In the genomic region with DNA sequence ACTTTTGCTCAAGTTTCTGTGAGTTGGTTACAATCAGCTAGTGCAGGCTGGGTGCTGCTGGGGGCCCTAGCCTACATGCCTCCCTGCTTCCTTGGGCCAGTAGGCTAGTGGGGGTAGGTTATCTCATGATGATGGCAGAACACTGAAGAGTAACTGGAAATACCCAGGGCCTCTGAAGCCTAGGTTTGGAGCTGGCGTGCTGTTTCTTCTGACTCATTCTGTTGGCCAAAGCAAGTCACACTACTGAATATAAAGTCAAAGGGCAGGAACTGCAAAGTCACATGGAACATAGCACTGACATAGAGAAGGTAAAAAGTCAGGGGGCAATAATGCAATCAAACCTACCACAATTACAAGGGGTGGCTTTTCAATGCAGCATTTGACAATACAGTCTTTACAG, we compare ENCODE assay signal across 13 cellular contexts. TPM values are rescaled to one million over a fixed set of nuclear protein-coding genes. Genes with fewer than 3 reads are reported as not detected.
A peak's percentile ranks its signal among the peaks of the same experiment; 100 is the strongest.
DNase-seq lines count a peak whose midpoint lies in the region; ATAC-seq and TF ChIP-seq lines count a peak whose summit lies in the region.
"Had no signal": no experiment of that assay in that cellular context is flagged by ENCODE, and none has a peak within 500 bp of the region (broad histone marks: within the 10 kb centered on the region; RNA-seq: fewer than 3 reads in every experiment).

No MANE protein-coding gene starts in this region.

- no peaks in the 10 kb centered on the region for H3K36me3 ChIP-seq in mucosa of descending colon (ENCODE audit: low read depth)

- DNase-seq in activated CD4-positive, CD25-positive, alpha-beta regulatory T cell treated with anti-CD3 and anti-CD28 coated beads, Interleukin-2, amount 50 U/mL, for 72 hours: no peak
- no peak for DNase-seq in activated T-helper 2 cell treated with anti-CD3 and anti-CD28 coated beads, Interferon-gamma antibody, Interleukin-2, Interleukin-4, amounts not matched to agents 10 μg/mL and 5 μg/mL and 100 μg/mL, durations not matched to agents 14 hours and 24 hours and 36 hours (ENCODE audit: low spot score)
- DNase-seq in stimulated activated CD4-positive, alpha-beta T cell treated with anti-CD3 and anti-CD28 coated beads, Interleukin-2, amount 100 ng/mL, for 24 hours: peak; percentile 24 to 40
- DNase-seq in MCF 10A (ENCODE audit: unreplicated experiment) (no peak), mucosa of descending colon (no peak), NCI-H226 (no peak)
- DNase-seq: dorsolateral prefrontal cortex; GOT3; NCI-H1436; NK-92 treated with Interleukin-12 subunit alpha and Interleukin-12 subunit beta, amount 100 ng/mL, for 24 hours had no signal

- POLR2A ChIA-PET in MCF 10A (lab: Yijun Ruan, JAX): no interaction called here

- peaks cover 93% of the 10 kb centered on the region for H3K36me3 Mint-ChIP-seq in activated T-helper 2 cell treated with anti-CD3 and anti-CD28 coated beads, Interferon-gamma antibody, Interleukin-2, Interleukin-4, amounts not matched to agents 10 μg/mL and 5 μg/mL and 100 μg/mL, durations not matched to agents 14 hours and 24 hours and 36 hours (ENCODE audit: low read depth)
- no peaks in the 10 kb centered on the region for H3K36me3 Mint-ChIP-seq in MCF 10A (ENCODE audit: insufficient read depth, unreplicated experiment)

- CTCF ChIA-PET in MCF 10A (lab: Yijun Ruan, JAX): interaction anchor here (1.7 kb wide), 1 partner anchor 118 kb away, joined by 3 read pairs; no protein-coding TSS in a partner anchor

- no TSS peak for BruUV-seq in MCF 10A (replicated peaks; lab: Mats Ljungman, UMichigan)

- H3K9me3 Mint-ChIP-seq in activated T-helper 2 cell treated with anti-CD3 and anti-CD28 coated beads, Interferon-gamma antibody, Interleukin-2, Interleukin-4, amounts not matched to agents 10 μg/mL and 5 μg/mL and 100 μg/mL, durations not matched to agents 14 hours and 24 hours and 36 hours: no peaks in the 10 kb centered on the region
- no peaks in the 10 kb centered on the region for H3K9me3 Mint-ChIP-seq in MCF 10A (ENCODE audit: unreplicated experiment)

- H3K4me3 ChIP-seq in mucosa of descending colon: no peak overlapping the region
- H3K4me3 ChIP-seq: dorsolateral prefrontal cortex, hepatocyte had no signal

- peak overlapping the region; percentile 23 for H3K4me3 Mint-ChIP-seq in activated T-helper 2 cell treated with anti-CD3 and anti-CD28 coated beads, Interferon-gamma antibody, Interleukin-2, Interleukin-4, amounts not matched to agents 10 μg/mL and 5 μg/mL and 100 μg/mL, durations not matched to agents 14 hours and 24 hours and 36 hours (ENCODE audit: low read depth)
- H3K4me3 Mint-ChIP-seq in MCF 10A (ENCODE audit: unreplicated experiment): no peak overlapping the region

- no peaks in the 10 kb centered on the region for H3K4me1 ChIP-seq in mucosa of descending colon (ENCODE audit: low read depth)

- H3K27ac Mint-ChIP-seq in activated T-helper 2 cell treated with anti-CD3 and anti-CD28 coated beads, Interferon-gamma antibody, Interleukin-2, Interleukin-4, amounts not matched to agents 10 μg/mL and 5 μg/mL and 100 μg/mL, durations not matched to agents 14 hours and 24 hours and 36 hours: peak overlapping the region; percentile 82
- no peak overlapping the region for H3K27ac Mint-ChIP-seq in MCF 10A (ENCODE audit: low read depth, unreplicated experiment)

- H3K4me1 Mint-ChIP-seq in activated T-helper 2 cell treated with anti-CD3 and anti-CD28 coated beads, Interferon-gamma antibody, Interleukin-2, Interleukin-4, amounts not matched to agents 10 μg/mL and 5 μg/mL and 100 μg/mL, durations not matched to agents 14 hours and 24 hours and 36 hours (ENCODE audit: low read depth): peaks cover 86% of the 10 kb centered on the region
- H3K4me1 Mint-ChIP-seq in MCF 10A (ENCODE audit: insufficient read depth, unreplicated experiment): peaks cover 21% of the 10 kb centered on the region

- H3K27me3 Mint-ChIP-seq in activated T-helper 2 cell treated with anti-CD3 and anti-CD28 coated beads, Interferon-gamma antibody, Interleukin-2, Interleukin-4, amounts not matched to agents 10 μg/mL and 5 μg/mL and 100 μg/mL, durations not matched to agents 14 hours and 24 hours and 36 hours (ENCODE audit: low read depth): no peaks in the 10 kb centered on the region
- no peaks in the 10 kb centered on the region for H3K27me3 Mint-ChIP-seq in MCF 10A (ENCODE audit: insufficient read depth, unreplicated experiment)

- ATAC-seq in activated CD4-positive, CD25-positive, alpha-beta regulatory T cell treated with anti-CD3 and anti-CD28 coated beads, Interleukin-2, amount 50 U/mL, for 24 hours: peak; percentile 88 to 96
- ATAC-seq in HG02798 (IDR thresholded peaks at IDR 0.05; ENCODE audit: poor library complexity, unreplicated experiment) (peak; percentile 76), mucosa of descending colon (no peak)

- TF ChIP-seq CTCF in MCF 10A (IDR thresholded peaks at IDR 0.05; ENCODE audit: unreplicated experiment): no peak
- no peak for TF ChIP-seq CTCF in mucosa of descending colon (IDR thresholded peaks at IDR 0.05)

- intact Hi-C loops in activated T-helper 2 cell treated with anti-CD3 and anti-CD28 coated beads, Interferon-gamma antibody, Interleukin-2, Interleukin-4, amounts not matched to agents 10 μg/mL and 5 μg/mL and 100 μg/mL, durations not matched to agents 14 hours and 24 hours and 36 hours (cut with micrococcal nuclease): loop anchor here (1.0 to 10.0 kb wide), 4 partner anchors 8 to 1095 kb away; no protein-coding TSS in a partner anchor
- intact Hi-C loops in MCF 10A (cut with micrococcal nuclease) (no loop called here), mucosa of descending colon (cut with DNase I, micrococcal nuclease) (no loop called here)

- H3K9me3 ChIP-seq in mucosa of descending colon: no peaks in the 10 kb centered on the region

RNA-seq across cellular contexts. Expression of gene RASGRP1, which starts 34.5 kb away (rescaled TPM):
- 108 and 113 TPM in 2 replicates for total RNA-seq in activated T-helper 2 cell treated with anti-CD3 and anti-CD28 coated beads, Interferon-gamma antibody, Interleukin-2, Interleukin-4, amounts not matched to agents 10 μg/mL and 5 μg/mL and 100 μg/mL, durations not matched to agents 14 hours and 24 hours and 36 hours
- total RNA-seq in MCF 10A (2022): not detected in 2 replicates
- 1 to 10 TPM; 1.2 to 2.6 (median 2.6) TPM for total RNA-seq in mucosa of descending colon

Comparison
In these comparisons a context has a peak if more than half of its experiments do, and no peak if none do; other contexts are left out.
1. DNase-seq: peak in stimulated activated CD4-positive, alpha-beta T cell treated with anti-CD3 and anti-CD28 coated beads, Interleukin-2, amount 100 ng/mL, for 24 hours (2 of 2); none in activated CD4-positive, CD25-positive, alpha-beta regulatory T cell treated with anti-CD3 and anti-CD28 coated beads, Interleukin-2, amount 50 U/mL, for 72 hours (single experiment), activated T-helper 2 cell treated with anti-CD3 and anti-CD28 coated beads, Interferon-gamma antibody, Interleukin-2, Interleukin-4, amounts not matched to agents 10 μg/mL and 5 μg/mL and 100 μg/mL, durations not matched to agents 14 hours and 24 hours and 36 hours (single experiment), MCF 10A (single experiment), mucosa of descending colon (0 of 3) and NCI-H226 (single experiment).
2. RNA of gene RASGRP1, which starts 34.5 kb away (total RNA-seq): 108 to 113 TPM in activated T-helper 2 cell treated with anti-CD3 and anti-CD28 coated beads, Interferon-gamma antibody, Interleukin-2, Interleukin-4, amounts not matched to agents 10 μg/mL and 5 μg/mL and 100 μg/mL, durations not matched to agents 14 hours and 24 hours and 36 hours; 1.2 to 2.6 TPM in mucosa of descending colon and not detected in MCF 10A; every median in the first group is over 10 times any median in the second.